ENCODE assay signal across 2 cellular contexts in the genomic region with DNA sequence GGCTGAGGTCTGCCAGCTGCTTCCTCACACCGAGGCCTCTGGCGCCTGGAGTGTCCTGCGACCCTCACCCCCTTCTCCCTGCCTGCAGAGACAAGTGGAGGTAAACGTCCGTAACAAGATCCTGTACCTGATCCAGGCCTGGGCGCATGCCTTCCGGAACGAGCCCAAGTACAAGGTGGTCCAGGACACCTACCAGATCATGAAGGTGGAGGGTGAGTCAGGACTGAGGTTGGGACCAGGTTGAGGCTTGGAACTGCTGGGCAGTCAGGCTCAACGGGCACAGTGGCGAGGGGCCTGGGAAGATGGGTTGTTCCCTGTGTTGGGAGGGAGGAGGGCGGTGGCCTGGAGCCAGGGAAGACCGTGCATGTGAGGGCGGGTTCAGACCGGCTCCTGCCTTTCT.
TF ChIP-seq lines count a peak whose summit lies in the region.

No MANE protein-coding gene starts in this region.

TF ChIP-seq in HEK293, 187 proteins besides CTCF, POLR2A, EP300 and RAD21:
- TF ChIP-seq, protein P1, sequence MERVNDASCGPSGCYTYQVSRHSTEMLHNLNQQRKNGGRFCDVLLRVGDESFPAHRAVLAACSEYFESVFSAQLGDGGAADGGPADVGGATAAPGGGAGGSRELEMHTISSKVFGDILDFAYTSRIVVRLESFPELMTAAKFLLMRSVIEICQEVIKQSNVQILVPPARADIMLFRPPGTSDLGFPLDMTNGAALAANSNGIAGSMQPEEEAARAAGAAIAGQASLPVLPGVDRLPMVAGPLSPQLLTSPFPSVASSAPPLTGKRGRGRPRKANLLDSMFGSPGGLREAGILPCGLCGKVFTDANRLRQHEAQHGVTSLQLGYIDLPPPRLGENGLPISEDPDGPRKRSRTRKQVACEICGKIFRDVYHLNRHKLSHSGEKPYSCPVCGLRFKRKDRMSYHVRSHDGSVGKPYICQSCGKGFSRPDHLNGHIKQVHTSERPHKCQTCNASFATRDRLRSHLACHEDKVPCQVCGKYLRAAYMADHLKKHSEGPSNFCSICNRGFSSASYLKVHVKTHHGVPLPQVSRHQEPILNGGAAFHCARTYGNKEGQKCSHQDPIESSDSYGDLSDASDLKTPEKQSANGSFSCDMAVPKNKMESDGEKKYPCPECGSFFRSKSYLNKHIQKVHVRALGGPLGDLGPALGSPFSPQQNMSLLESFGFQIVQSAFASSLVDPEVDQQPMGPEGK (tag by site-specific recombination; IDR thresholded peaks at IDR 0.05), result no peak
- TF ChIP-seq ZNF600 (tag by site-specific recombination; IDR thresholded peaks at IDR 0.05), result peak; percentile 83
- TF ChIP-seq SP2 (tag by site-specific recombination; IDR thresholded peaks at IDR 0.05), result 0 out of 2 replicates have a peak, but pooled peaks have one; percentile 23

TF ChIP-seq in K562, 482 proteins besides CTCF, POLR2A, EP300 and RAD21:
- no peak for TF ChIP-seq ARNT (IDR thresholded peaks at IDR 0.05)
- TF ChIP-seq, protein P2, sequence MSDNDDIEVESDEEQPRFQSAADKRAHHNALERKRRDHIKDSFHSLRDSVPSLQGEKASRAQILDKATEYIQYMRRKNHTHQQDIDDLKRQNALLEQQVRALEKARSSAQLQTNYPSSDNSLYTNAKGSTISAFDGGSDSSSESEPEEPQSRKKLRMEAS (CRISPR knock-in tag; IDR thresholded peaks at IDR 0.05), result no peak
- TF ChIP-seq, protein P3, sequence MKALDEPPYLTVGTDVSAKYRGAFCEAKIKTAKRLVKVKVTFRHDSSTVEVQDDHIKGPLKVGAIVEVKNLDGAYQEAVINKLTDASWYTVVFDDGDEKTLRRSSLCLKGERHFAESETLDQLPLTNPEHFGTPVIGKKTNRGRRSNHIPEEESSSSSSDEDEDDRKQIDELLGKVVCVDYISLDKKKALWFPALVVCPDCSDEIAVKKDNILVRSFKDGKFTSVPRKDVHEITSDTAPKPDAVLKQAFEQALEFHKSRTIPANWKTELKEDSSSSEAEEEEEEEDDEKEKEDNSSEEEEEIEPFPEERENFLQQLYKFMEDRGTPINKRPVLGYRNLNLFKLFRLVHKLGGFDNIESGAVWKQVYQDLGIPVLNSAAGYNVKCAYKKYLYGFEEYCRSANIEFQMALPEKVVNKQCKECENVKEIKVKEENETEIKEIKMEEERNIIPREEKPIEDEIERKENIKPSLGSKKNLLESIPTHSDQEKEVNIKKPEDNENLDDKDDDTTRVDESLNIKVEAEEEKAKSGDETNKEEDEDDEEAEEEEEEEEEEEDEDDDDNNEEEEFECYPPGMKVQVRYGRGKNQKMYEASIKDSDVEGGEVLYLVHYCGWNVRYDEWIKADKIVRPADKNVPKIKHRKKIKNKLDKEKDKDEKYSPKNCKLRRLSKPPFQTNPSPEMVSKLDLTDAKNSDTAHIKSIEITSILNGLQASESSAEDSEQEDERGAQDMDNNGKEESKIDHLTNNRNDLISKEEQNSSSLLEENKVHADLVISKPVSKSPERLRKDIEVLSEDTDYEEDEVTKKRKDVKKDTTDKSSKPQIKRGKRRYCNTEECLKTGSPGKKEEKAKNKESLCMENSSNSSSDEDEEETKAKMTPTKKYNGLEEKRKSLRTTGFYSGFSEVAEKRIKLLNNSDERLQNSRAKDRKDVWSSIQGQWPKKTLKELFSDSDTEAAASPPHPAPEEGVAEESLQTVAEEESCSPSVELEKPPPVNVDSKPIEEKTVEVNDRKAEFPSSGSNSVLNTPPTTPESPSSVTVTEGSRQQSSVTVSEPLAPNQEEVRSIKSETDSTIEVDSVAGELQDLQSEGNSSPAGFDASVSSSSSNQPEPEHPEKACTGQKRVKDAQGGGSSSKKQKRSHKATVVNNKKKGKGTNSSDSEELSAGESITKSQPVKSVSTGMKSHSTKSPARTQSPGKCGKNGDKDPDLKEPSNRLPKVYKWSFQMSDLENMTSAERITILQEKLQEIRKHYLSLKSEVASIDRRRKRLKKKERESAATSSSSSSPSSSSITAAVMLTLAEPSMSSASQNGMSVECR (CRISPR knock-in tag; IDR thresholded peaks at IDR 0.05), result 0 out of 2 replicates have a peak, but pooled peaks have one; percentile 29
- no peak for TF ChIP-seq SAFB (IDR thresholded peaks at IDR 0.05; ENCODE audit: borderline replicate concordance, low read depth, low read length)
- TF ChIP-seq, protein P4, sequence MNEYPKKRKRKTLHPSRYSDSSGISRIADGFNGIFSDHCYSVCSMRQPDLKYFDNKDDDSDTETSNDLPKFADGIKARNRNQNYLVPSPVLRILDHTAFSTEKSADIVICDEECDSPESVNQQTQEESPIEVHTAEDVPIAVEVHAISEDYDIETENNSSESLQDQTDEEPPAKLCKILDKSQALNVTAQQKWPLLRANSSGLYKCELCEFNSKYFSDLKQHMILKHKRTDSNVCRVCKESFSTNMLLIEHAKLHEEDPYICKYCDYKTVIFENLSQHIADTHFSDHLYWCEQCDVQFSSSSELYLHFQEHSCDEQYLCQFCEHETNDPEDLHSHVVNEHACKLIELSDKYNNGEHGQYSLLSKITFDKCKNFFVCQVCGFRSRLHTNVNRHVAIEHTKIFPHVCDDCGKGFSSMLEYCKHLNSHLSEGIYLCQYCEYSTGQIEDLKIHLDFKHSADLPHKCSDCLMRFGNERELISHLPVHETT (CRISPR knock-in tag; conservative IDR thresholded peaks at IDR 0.05 in 1 of 2, IDR thresholded peaks at IDR 0.05 in 1 of 2), result no peak
- TF ChIP-seq, protein P5, sequence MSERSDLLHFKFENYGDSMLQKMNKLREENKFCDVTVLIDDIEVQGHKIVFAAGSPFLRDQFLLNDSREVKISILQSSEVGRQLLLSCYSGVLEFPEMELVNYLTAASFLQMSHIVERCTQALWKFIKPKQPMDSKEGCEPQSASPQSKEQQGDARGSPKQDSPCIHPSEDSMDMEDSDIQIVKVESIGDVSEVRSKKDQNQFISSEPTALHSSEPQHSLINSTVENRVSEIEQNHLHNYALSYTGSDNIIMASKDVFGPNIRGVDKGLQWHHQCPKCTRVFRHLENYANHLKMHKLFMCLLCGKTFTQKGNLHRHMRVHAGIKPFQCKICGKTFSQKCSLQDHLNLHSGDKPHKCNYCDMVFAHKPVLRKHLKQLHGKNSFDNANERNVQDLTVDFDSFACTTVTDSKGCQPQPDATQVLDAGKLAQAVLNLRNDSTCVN (CRISPR knock-in tag; IDR thresholded peaks at IDR 0.05), result no peak
